In genomic region chr1:95951291-95951690, GRCh38 we compare ENCODE assay signal across 22 cellular contexts.
"Had no signal": no experiment of that assay in that cellular context is flagged by ENCODE, and none has a peak within 500 bp of the region (broad histone marks: within the 10 kb centered on the region; RNA-seq: fewer than 3 reads in every experiment).

No MANE protein-coding gene starts in this region.

- H3K27me3 ChIP-seq: brain microvascular endothelial cell, stomach, vagina had no signal

- ATAC-seq: naive thymus-derived CD4-positive, alpha-beta T cell; sciatic nerve; stimulated activated effector memory CD8-positive, alpha-beta T cell treated with anti-CD3 and anti-CD28 coated beads, Interleukin-12 subunit alpha, Interleukin-12 subunit beta, amount 100 ng/mL, for 72 hours had no signal

- H3K27ac Mint-ChIP-seq: naive thymus-derived CD4-positive, alpha-beta T cell; stimulated activated effector memory CD8-positive, alpha-beta T cell treated with anti-CD3 and anti-CD28 coated beads, Interleukin-12 subunit alpha, Interleukin-12 subunit beta, amount 100 ng/mL, for 72 hours had no signal

- H3K27ac ChIP-seq: brain microvascular endothelial cell, coronary artery, left ventricle myocardium inferior, neutrophil, parathyroid adenoma, stomach, vagina had no signal

- H3K4me1 Mint-ChIP-seq: stimulated activated effector memory CD8-positive, alpha-beta T cell treated with anti-CD3 and anti-CD28 coated beads, Interleukin-12 subunit alpha, Interleukin-12 subunit beta, amount 100 ng/mL, for 72 hours had no signal

- H2AFZ ChIP-seq: parathyroid adenoma had no signal

- H3K4me3 Mint-ChIP-seq: naive thymus-derived CD4-positive, alpha-beta T cell; stimulated activated effector memory CD8-positive, alpha-beta T cell treated with anti-CD3 and anti-CD28 coated beads, Interleukin-12 subunit alpha, Interleukin-12 subunit beta, amount 100 ng/mL, for 72 hours had no signal

- DNase-seq: activated CD4-positive, CD25-positive, alpha-beta regulatory T cell treated with anti-CD3 and anti-CD28 coated beads, Interleukin-2, amount 50 U/mL, for 72 hours; activated CD8-positive, alpha-beta memory T cell treated with anti-CD3 and anti-CD28 coated beads for 24 hours; activated CD8-positive, alpha-beta memory T cell treated with anti-CD3 and anti-CD28 coated beads, Interleukin-2, amount 50 U/mL, for 48 hours; activated effector memory CD4-positive, alpha-beta T cell treated with anti-CD3 and anti-CD28 coated beads, Interleukin-2, amount 50 U/mL, for 16 hours; activated naive CD4-positive, alpha-beta T cell treated with anti-CD3 and anti-CD28 coated beads, Interleukin-2, amount 50 U/mL, for 16 hours; activated T-cell treated with anti-CD3 and anti-CD28 coated beads, Interleukin-2, amount 50 U/mL, for 48 hours; aorta; brain microvascular endothelial cell; erythroblast; kidney; left ventricle myocardium inferior; naive thymus-derived CD4-positive, alpha-beta T cell; stimulated activated CD4-positive, alpha-beta T cell treated with anti-CD3 and anti-CD28 coated beads, Interleukin-4, amount 100 ng/mL, for 24 hours; stomach; T-helper 9 cell; trophoblast cell had no signal

- H3K9me3 ChIP-seq: left ventricle myocardium inferior, neutrophil, stomach, vagina had no signal

- H3K9ac ChIP-seq: parathyroid adenoma had no signal

- H3K4me1 ChIP-seq: left ventricle myocardium inferior, parathyroid adenoma, stomach had no signal

- H3K36me3 Mint-ChIP-seq: naive thymus-derived CD4-positive, alpha-beta T cell; stimulated activated effector memory CD8-positive, alpha-beta T cell treated with anti-CD3 and anti-CD28 coated beads, Interleukin-12 subunit alpha, Interleukin-12 subunit beta, amount 100 ng/mL, for 72 hours had no signal

- H3K79me2 ChIP-seq: parathyroid adenoma had no signal
